In the genomic region with DNA sequence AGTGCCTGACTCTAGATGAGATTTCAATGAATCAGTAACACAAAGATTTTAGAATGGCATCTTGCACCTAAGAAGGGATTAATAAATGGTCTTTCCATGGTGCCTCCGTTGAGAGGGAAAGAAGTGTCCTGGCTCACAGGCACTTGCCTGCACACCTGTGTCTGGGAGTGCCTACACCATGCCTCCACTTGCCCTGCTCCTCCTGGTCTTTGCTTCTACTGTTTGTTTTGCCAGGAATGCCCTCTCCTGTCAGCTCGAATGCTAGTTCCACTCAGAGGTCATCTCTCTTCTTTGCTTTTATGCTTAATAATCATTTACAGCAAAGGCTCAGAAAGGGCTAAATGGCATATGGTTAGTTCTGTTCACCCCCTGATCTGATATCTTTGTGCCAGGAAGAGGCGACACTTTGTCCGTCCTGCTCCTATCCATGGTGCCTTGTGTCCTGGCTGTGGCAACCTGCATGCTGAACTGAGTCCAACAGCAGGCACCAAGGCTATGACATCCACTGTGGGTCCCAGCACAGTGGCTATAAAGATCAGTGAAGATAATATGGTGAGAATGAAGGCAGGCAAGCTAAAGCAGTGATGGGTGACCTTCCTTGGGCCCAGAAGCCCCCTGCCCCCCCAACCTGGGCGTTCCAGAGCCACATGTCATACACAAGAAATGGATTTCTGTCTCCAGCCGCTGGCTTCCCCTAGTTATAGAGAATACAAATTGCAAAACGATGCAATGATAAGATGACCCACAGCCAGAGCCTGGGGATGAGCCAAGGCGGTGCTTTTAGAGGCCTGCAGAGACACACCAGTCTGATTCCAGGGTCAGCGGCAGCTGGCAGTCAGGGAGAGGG, we compare ENCODE assay signal across 1 cellular context.
TF ChIP-seq lines count a peak whose summit lies in the region.

No MANE protein-coding gene starts in this region.

TF ChIP-seq in SK-N-SH, 30 proteins besides CTCF, POLR2A, EP300 and RAD21:
- no peak for TF ChIP-seq SIN3A (IDR thresholded peaks at IDR 0.05; ENCODE audit: borderline replicate concordance, low read depth, low read length)
- TF ChIP-seq MXI1 (IDR thresholded peaks at IDR 0.05; ENCODE audit: low read depth, low read length): peak; percentile 59; the same call in 1 of the 2 replicates
- TF ChIP-seq GABPA (IDR thresholded peaks at IDR 0.05; ENCODE audit: low read depth): no peak
- TF ChIP-seq, protein P1, sequence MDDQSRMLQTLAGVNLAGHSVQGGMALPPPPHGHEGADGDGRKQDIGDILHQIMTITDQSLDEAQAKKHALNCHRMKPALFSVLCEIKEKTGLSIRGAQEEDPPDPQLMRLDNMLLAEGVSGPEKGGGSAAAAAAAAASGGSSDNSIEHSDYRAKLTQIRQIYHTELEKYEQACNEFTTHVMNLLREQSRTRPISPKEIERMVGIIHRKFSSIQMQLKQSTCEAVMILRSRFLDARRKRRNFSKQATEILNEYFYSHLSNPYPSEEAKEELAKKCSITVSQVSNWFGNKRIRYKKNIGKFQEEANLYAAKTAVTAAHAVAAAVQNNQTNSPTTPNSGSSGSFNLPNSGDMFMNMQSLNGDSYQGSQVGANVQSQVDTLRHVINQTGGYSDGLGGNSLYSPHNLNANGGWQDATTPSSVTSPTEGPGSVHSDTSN (IDR thresholded peaks at IDR 0.05): no peak
- peak; percentile 65 for TF ChIP-seq GATA2 (CRISPR knock-in tag; IDR thresholded peaks at IDR 0.05)
- no peak for TF ChIP-seq MEF2A (IDR thresholded peaks at IDR 0.05; ENCODE audit: borderline replicate concordance, low read depth)
- no peak for TF ChIP-seq CHD2 (IDR thresholded peaks at IDR 0.05; ENCODE audit: low read length, partially characterized antibody)
- TF ChIP-seq TEAD4 (IDR thresholded peaks at IDR 0.05; ENCODE audit: borderline replicate concordance, insufficient read depth): no peak
- TF ChIP-seq, protein P2, sequence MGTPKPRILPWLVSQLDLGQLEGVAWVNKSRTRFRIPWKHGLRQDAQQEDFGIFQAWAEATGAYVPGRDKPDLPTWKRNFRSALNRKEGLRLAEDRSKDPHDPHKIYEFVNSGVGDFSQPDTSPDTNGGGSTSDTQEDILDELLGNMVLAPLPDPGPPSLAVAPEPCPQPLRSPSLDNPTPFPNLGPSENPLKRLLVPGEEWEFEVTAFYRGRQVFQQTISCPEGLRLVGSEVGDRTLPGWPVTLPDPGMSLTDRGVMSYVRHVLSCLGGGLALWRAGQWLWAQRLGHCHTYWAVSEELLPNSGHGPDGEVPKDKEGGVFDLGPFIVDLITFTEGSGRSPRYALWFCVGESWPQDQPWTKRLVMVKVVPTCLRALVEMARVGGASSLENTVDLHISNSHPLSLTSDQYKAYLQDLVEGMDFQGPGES (IDR thresholded peaks at IDR 0.05; ENCODE audit: low read depth, low read length): no peak
- no peak for TF ChIP-seq NRF1 (IDR thresholded peaks at IDR 0.05; ENCODE audit: low read depth, low read length)
- TF ChIP-seq RCOR1 (IDR thresholded peaks at IDR 0.05; ENCODE audit: low read length): no peak
- TF ChIP-seq TAF1 (IDR thresholded peaks at IDR 0.05; ENCODE audit: borderline replicate concordance, low read depth, low read length): no peak
- TF ChIP-seq MAX (IDR thresholded peaks at IDR 0.05; ENCODE audit: low read depth): no peak
- no peak for TF ChIP-seq REST (IDR thresholded peaks at IDR 0.05; ENCODE audit: low read depth, low read length)
- no peak for TF ChIP-seq RXRA (IDR thresholded peaks at IDR 0.05; ENCODE audit: borderline replicate concordance, low read depth)
- no peak for TF ChIP-seq FOXM1 (IDR thresholded peaks at IDR 0.05; ENCODE audit: low read depth)
TF ChIP-seq in SK-N-SH: peak in this region for 2.
